Comparison of ENCODE assay signal across 8 cellular contexts in genomic region chr10:73743327-73743904, GRCh38. TPM values are rescaled to one million over a fixed set of nuclear protein-coding genes. Genes with fewer than 3 reads are reported as not detected.
A peak's percentile ranks its signal among the peaks of the same experiment; 100 is the strongest.
DNase-seq lines count a peak whose midpoint lies in the region; ATAC-seq, FAIRE-seq and TF ChIP-seq lines count a peak whose summit lies in the region.

No MANE protein-coding gene starts in this region.

- H3K27ac Mint-ChIP-seq in activated naive CD4-positive, alpha-beta T cell treated with anti-CD3 and anti-CD28 coated beads, Interleukin-2, amount 50 U/mL, for 72 hours = peak overlapping the region; percentile 98 to 100
- peak overlapping the region; percentile 98 for H3K27ac Mint-ChIP-seq in stimulated activated memory B cell treated with anti-CD40 and anti-IgM and Interleukin-4, amounts not matched to agents 10 μg/mL and 1 μg/mL and 100 μg/mL, for 72 hours

- H3K9me3 Mint-ChIP-seq in activated naive CD4-positive, alpha-beta T cell treated with anti-CD3 and anti-CD28 coated beads, Interleukin-2, amount 50 U/mL, for 72 hours = no peaks in the 10 kb centered on the region
- H3K9me3 Mint-ChIP-seq in stimulated activated memory B cell treated with anti-CD40 and anti-IgM and Interleukin-4, amounts not matched to agents 10 μg/mL and 1 μg/mL and 100 μg/mL, for 72 hours = no peaks in the 10 kb centered on the region

- in situ Hi-C loops in KBM-7 (cut with MboI; ENCODE audit: low pct_unique_long_range_greater_than_20kb, low sequenced_read_pairs) = no loop called here

- H3K36me3 Mint-ChIP-seq in activated naive CD4-positive, alpha-beta T cell treated with anti-CD3 and anti-CD28 coated beads, Interleukin-2, amount 50 U/mL, for 72 hours = peaks cover 17% of the 10 kb centered on the region in 2 donors
- no peaks in the 10 kb centered on the region for H3K36me3 Mint-ChIP-seq in stimulated activated memory B cell treated with anti-CD40 and anti-IgM and Interleukin-4, amounts not matched to agents 10 μg/mL and 1 μg/mL and 100 μg/mL, for 72 hours

- no peak for TF ChIP-seq CTCF in D721Med (IDR thresholded peaks at IDR 0.05; ENCODE audit: insufficient read depth, missing control alignments)

- H3K4me1 Mint-ChIP-seq in stimulated activated memory B cell treated with anti-CD40 and anti-IgM and Interleukin-4, amounts not matched to agents 10 μg/mL and 1 μg/mL and 100 μg/mL, for 72 hours = peaks cover 28% of the 10 kb centered on the region

- no peak for ATAC-seq in activated naive CD4-positive, alpha-beta T cell treated with anti-CD3 and anti-CD28 coated beads, Interleukin-2, amount 50 U/mL, for 72 hours
- ATAC-seq in stimulated activated memory B cell treated with anti-CD40 and anti-IgM and Interleukin-4, amounts not matched to agents 10 μg/mL and 1 μg/mL and 100 μg/mL, for 72 hours = no peak

- no peak for FAIRE-seq in D721Med (lab: Jason Lieb, UNC)

- peak; percentile 10 for DNase-seq in HT-29 (ENCODE audit: low spot score)
- no peak for DNase-seq in activated naive CD4-positive, alpha-beta T cell treated with anti-CD3 and anti-CD28 coated beads, Interleukin-2, amount 50 U/mL, for 72 hours (ENCODE audit: low spot score in 2 of 2)
- no peak for DNase-seq in KBM-7
- DNase-seq in AML-193 (lab: John Stamatoyannopoulos, UW) = no peak
- DNase-seq in NCI-H2107 (lab: John Stamatoyannopoulos, UW) = no peak
- no peak for DNase-seq in D721Med (ENCODE audit: insufficient read length, low spot score)

- H3K4me3 ChIP-seq in iPS-18c (ENCODE audit: insufficient read depth, low read depth, low read length) = peak overlapping the region; percentile 67

- H3K9me3 ChIP-seq in iPS-18c (ENCODE audit: control insufficient read depth, insufficient read depth, low read length) = peaks cover 3% of the 10 kb centered on the region

- peak overlapping the region; percentile 98 for H3K4me3 Mint-ChIP-seq in stimulated activated memory B cell treated with anti-CD40 and anti-IgM and Interleukin-4, amounts not matched to agents 10 μg/mL and 1 μg/mL and 100 μg/mL, for 72 hours

- H3K27me3 Mint-ChIP-seq in stimulated activated memory B cell treated with anti-CD40 and anti-IgM and Interleukin-4, amounts not matched to agents 10 μg/mL and 1 μg/mL and 100 μg/mL, for 72 hours = no peaks in the 10 kb centered on the region

RNA-seq across cellular contexts. Expression of gene SEC24C, which starts 0.8 kb away (rescaled TPM):
- total RNA-seq in HT-29 (2014; rRNA removed; shearing (Covaris generic)) = 63.2 and 76.5 TPM in 2 replicates
- 100 to 1,000 TPM; 101 TPM for total RNA-seq in activated naive CD4-positive, alpha-beta T cell treated with anti-CD3 and anti-CD28 coated beads, Interleukin-2, amount 50 U/mL, for 72 hours

RNA-seq across cellular contexts. Expression of gene CHCHD1, which starts 38.4 kb away (rescaled TPM):
- total RNA-seq in HT-29 (2014; rRNA removed; shearing (Covaris generic)) = 57.6 and 65.8 TPM in 2 replicates
- total RNA-seq in activated naive CD4-positive, alpha-beta T cell treated with anti-CD3 and anti-CD28 coated beads, Interleukin-2, amount 50 U/mL, for 72 hours = 10 to 100 TPM; 26.7 to 28.7 TPM

RNA-seq across cellular contexts. Expression of gene ZSWIM8, which starts 42.0 kb away (rescaled TPM):
- 32.9 and 40.0 TPM in 2 replicates for total RNA-seq in HT-29 (2014; rRNA removed; shearing (Covaris generic))
- total RNA-seq in activated naive CD4-positive, alpha-beta T cell treated with anti-CD3 and anti-CD28 coated beads, Interleukin-2, amount 50 U/mL, for 72 hours = 100 to 1,000 TPM in 1 of 2 donors, 10 to 100 TPM in 1; 56.7 to 118 TPM

RNA-seq across cellular contexts. Expression of gene AGAP5, which starts 45.5 kb away (rescaled TPM):
- 1.1 and 2.8 TPM in 2 replicates for total RNA-seq in HT-29 (2014; rRNA removed; shearing (Covaris generic))
- total RNA-seq in activated naive CD4-positive, alpha-beta T cell treated with anti-CD3 and anti-CD28 coated beads, Interleukin-2, amount 50 U/mL, for 72 hours = 10 to 100 TPM in 1 of 2 donors, 1 to 10 TPM in 1; 5.5 to 10.3 TPM
